In genomic region chr22:19151329-19152191, GRCh38 we compare ENCODE assay signal across 21 cellular contexts. TPM values are rescaled to one million over a fixed set of nuclear protein-coding genes. Genes with fewer than 3 reads are reported as not detected.
DNase-seq lines count a peak whose midpoint lies in the region; ATAC-seq and TF ChIP-seq lines count a peak whose summit lies in the region.
"Had no signal": no experiment of that assay in that cellular context is flagged by ENCODE, and none has a peak within 500 bp of the region (broad histone marks: within the 10 kb centered on the region; RNA-seq: fewer than 3 reads in every experiment).

No MANE protein-coding gene starts in this region.

- no peak overlapping the region for H2BK15ac ChIP-seq in mesenchymal stem cell (ENCODE audit: low read depth, poor library complexity, severe bottlenecking)

- H3K9me3 ChIP-seq in HUES64 (ENCODE audit: insufficient read depth, low read depth, low read length) (peaks cover 4% of the 10 kb centered on the region; the same call in 1 of the 2 replicates), mesenchymal stem cell (ENCODE audit: control insufficient read depth, low read length) (peaks cover 14% of the 10 kb centered on the region)
- H3K9me3 ChIP-seq: right atrium auricular region, tibial artery had no signal

- POLR2A ChIA-PET in GM10248 (lab: Yijun Ruan, JAX) = no interaction called here

- ATAC-seq in central memory CD8-positive, alpha-beta T cell (replicated peaks; ENCODE audit: extremely low read depth, poor library complexity, severe bottlenecking) = no peak
- ATAC-seq in activated CD8-positive, alpha-beta memory T cell treated with anti-CD3 and anti-CD28 coated beads, Interleukin-2, amount 10 ng/mL, durations not matched to agents 7 days and 5 days = no peak
- ATAC-seq: gastroesophageal sphincter, Panc1 had no signal

- H3K27me3 ChIP-seq in HUES64 (ENCODE audit: insufficient read depth, low read length) = peaks cover 87% of the 10 kb centered on the region
- H3K27me3 ChIP-seq in mesenchymal stem cell (ENCODE audit: control insufficient read depth in 1 of 2, insufficient read depth in 1 of 2, low read length in 2 of 2) = peaks cover 66 to 72% of the 10 kb centered on the region in 2 experiments

- no peak overlapping the region for H3K18ac ChIP-seq in mesenchymal stem cell (ENCODE audit: low read depth in 1 of 2, low read length in 2 of 2)

- H4K8ac ChIP-seq in mesenchymal stem cell (ENCODE audit: low read length) = no peak overlapping the region

- no peaks in the 10 kb centered on the region for H3K79me1 ChIP-seq in mesenchymal stem cell (replicated peaks; ENCODE audit: low read length, poor library complexity, severe bottlenecking)

- H3K9me3 Mint-ChIP-seq in T-helper 2 cell treated with Interferon-gamma antibody and Interleukin-4, amounts not matched to agents 5 μg/mL and 100 μg/mL, for 36 hours = no peaks in the 10 kb centered on the region
- no peaks in the 10 kb centered on the region for H3K9me3 Mint-ChIP-seq in central memory CD8-positive, alpha-beta T cell
- peaks cover 24% of the 10 kb centered on the region for H3K9me3 Mint-ChIP-seq in nephron progenitor cell
- no peaks in the 10 kb centered on the region for H3K9me3 Mint-ChIP-seq in activated CD8-positive, alpha-beta memory T cell treated with anti-CD3 and anti-CD28 coated beads, Interleukin-2, amount 10 ng/mL, durations not matched to agents 7 days and 5 days (ENCODE audit: low read depth)

- H3K36me3 ChIP-seq in HUES64 (ENCODE audit: insufficient read depth, low read length) (no peaks in the 10 kb centered on the region), mesenchymal stem cell (ENCODE audit: control insufficient read depth in 1 of 2, insufficient read depth in 2 of 2, low read depth in 1 of 2, low read length in 2 of 2) (no peaks in the 10 kb centered on the region)
- H3K36me3 ChIP-seq: gastroesophageal sphincter, right atrium auricular region, tibial artery had no signal

- H3K36me3 Mint-ChIP-seq in T-helper 2 cell treated with Interferon-gamma antibody and Interleukin-4, amounts not matched to agents 5 μg/mL and 100 μg/mL, for 36 hours (ENCODE audit: low read depth) = no peaks in the 10 kb centered on the region
- no peaks in the 10 kb centered on the region for H3K36me3 Mint-ChIP-seq in central memory CD8-positive, alpha-beta T cell (ENCODE audit: insufficient read depth)
- no peaks in the 10 kb centered on the region for H3K36me3 Mint-ChIP-seq in nephron progenitor cell (ENCODE audit: low read depth)
- peaks cover 3% of the 10 kb centered on the region for H3K36me3 Mint-ChIP-seq in activated CD8-positive, alpha-beta memory T cell treated with anti-CD3 and anti-CD28 coated beads, Interleukin-2, amount 10 ng/mL, durations not matched to agents 7 days and 5 days

- H3K4me3 Mint-ChIP-seq in T-helper 2 cell treated with Interferon-gamma antibody and Interleukin-4, amounts not matched to agents 5 μg/mL and 100 μg/mL, for 36 hours = peak overlapping the region; percentile 69
- H3K4me3 Mint-ChIP-seq in central memory CD8-positive, alpha-beta T cell = peak overlapping the region; percentile 68
- H3K4me3 Mint-ChIP-seq in nephron progenitor cell = peak overlapping the region; percentile 3
- no peak overlapping the region for H3K4me3 Mint-ChIP-seq in activated CD8-positive, alpha-beta memory T cell treated with anti-CD3 and anti-CD28 coated beads, Interleukin-2, amount 10 ng/mL, durations not matched to agents 7 days and 5 days

- no peak overlapping the region for H3K4me2 ChIP-seq in mesenchymal stem cell (ENCODE audit: low read length, poor library complexity, severe bottlenecking)

- H2BK120ac ChIP-seq in mesenchymal stem cell (ENCODE audit: low read depth, low read length) = no peak overlapping the region

- peaks cover 5% of the 10 kb centered on the region; the same call in 1 of the 2 replicates for H3K4me1 ChIP-seq in HUES64 (ENCODE audit: insufficient read depth, low read length)
- H3K4me1 ChIP-seq in mesenchymal stem cell (ENCODE audit: control insufficient read depth, insufficient read depth, low read depth, low read length) = peaks cover 7% of the 10 kb centered on the region

- no peak overlapping the region for H3K23ac ChIP-seq in mesenchymal stem cell (ENCODE audit: low read length in 2 of 2)

- H3K27ac ChIP-seq in HUES64 (ENCODE audit: low read depth, low read length) = no peak overlapping the region
- no peak overlapping the region for H3K27ac ChIP-seq in mesenchymal stem cell (ENCODE audit: low read length, poor library complexity, severe bottlenecking)
- H3K27ac ChIP-seq: coronary artery, gastroesophageal sphincter, right atrium auricular region, SK-N-MC, tibial artery had no signal

- no peak overlapping the region for H3K4ac ChIP-seq in mesenchymal stem cell (ENCODE audit: low read depth in 1 of 2, low read length in 2 of 2)

- no peak overlapping the region for H2AFZ ChIP-seq in mesenchymal stem cell (ENCODE audit: low read depth, low read length)

- CTCF ChIA-PET in activated CD8-positive, alpha-beta memory T cell treated with anti-CD3 and anti-CD28 coated beads, Interleukin-2, amount 10 ng/mL, durations not matched to agents 7 days and 5 days (lab: Charles Lee) = no interaction called here
- CTCF ChIA-PET in GM10248 (lab: Yijun Ruan, JAX) = no interaction called here

- no peak for TF ChIP-seq CTCF in nephron progenitor cell (IDR thresholded peaks at IDR 0.05)
- TF ChIP-seq CTCF in GM10248 (IDR thresholded peaks at IDR 0.05; ENCODE audit: control extremely low read depth, extremely low read depth, low read depth, missing control alignments) = no peak

- no peak overlapping the region for H3K14ac ChIP-seq in mesenchymal stem cell (ENCODE audit: low read length in 2 of 2)

- WGBS in HUES64 = 57% methylated on average over 10 of the region's 10 CpGs
- WGBS in mesenchymal stem cell = 72% methylated on average over 10 of the region's 10 CpGs

- no peak overlapping the region for H4K91ac ChIP-seq in mesenchymal stem cell (ENCODE audit: low read length)

- H3K27ac Mint-ChIP-seq in T-helper 2 cell treated with Interferon-gamma antibody and Interleukin-4, amounts not matched to agents 5 μg/mL and 100 μg/mL, for 36 hours = no peak overlapping the region
- H3K27ac Mint-ChIP-seq in central memory CD8-positive, alpha-beta T cell (ENCODE audit: low read depth) = no peak overlapping the region
- H3K27ac Mint-ChIP-seq in nephron progenitor cell = no peak overlapping the region
- no peak overlapping the region for H3K27ac Mint-ChIP-seq in activated CD8-positive, alpha-beta memory T cell treated with anti-CD3 and anti-CD28 coated beads, Interleukin-2, amount 10 ng/mL, durations not matched to agents 7 days and 5 days

- H3K4me3 ChIP-seq in HUES64 (ENCODE audit: low read length) (peak overlapping the region; percentile 27; the same call in 1 of the 2 replicates), mesenchymal stem cell (ENCODE audit: insufficient read depth in 1 of 2, low read depth in 1 of 2, low read length in 2 of 2) (no peak overlapping the region)
- H3K4me3 ChIP-seq: coronary artery, gastroesophageal sphincter, right atrium auricular region, SK-N-MC, tibial artery had no signal

- no peak overlapping the region for H2BK12ac ChIP-seq in mesenchymal stem cell (ENCODE audit: low read length in 2 of 2)

- no peak overlapping the region for H2AK5ac ChIP-seq in mesenchymal stem cell (ENCODE audit: low read length, severe bottlenecking)

- H3K27me3 Mint-ChIP-seq in T-helper 2 cell treated with Interferon-gamma antibody and Interleukin-4, amounts not matched to agents 5 μg/mL and 100 μg/mL, for 36 hours (ENCODE audit: low read depth) = peaks cover 61% of the 10 kb centered on the region
- peaks cover 52% of the 10 kb centered on the region for H3K27me3 Mint-ChIP-seq in central memory CD8-positive, alpha-beta T cell
- H3K27me3 Mint-ChIP-seq in nephron progenitor cell (ENCODE audit: low read depth, poor library complexity) = peaks cover 91% of the 10 kb centered on the region
- H3K27me3 Mint-ChIP-seq in activated CD8-positive, alpha-beta memory T cell treated with anti-CD3 and anti-CD28 coated beads, Interleukin-2, amount 10 ng/mL, durations not matched to agents 7 days and 5 days = peaks cover 61% of the 10 kb centered on the region

- no peak overlapping the region for H3K9ac ChIP-seq in HUES64 (ENCODE audit: low read depth, low read length)
- H3K9ac ChIP-seq in mesenchymal stem cell (ENCODE audit: low read length) = no peak overlapping the region

- peaks cover 3% of the 10 kb centered on the region for H3K4me1 Mint-ChIP-seq in T-helper 2 cell treated with Interferon-gamma antibody and Interleukin-4, amounts not matched to agents 5 μg/mL and 100 μg/mL, for 36 hours (ENCODE audit: low read depth)
- H3K4me1 Mint-ChIP-seq in central memory CD8-positive, alpha-beta T cell = peaks cover 6% of the 10 kb centered on the region
- peaks cover 4% of the 10 kb centered on the region for H3K4me1 Mint-ChIP-seq in nephron progenitor cell
- H3K4me1 Mint-ChIP-seq in activated CD8-positive, alpha-beta memory T cell treated with anti-CD3 and anti-CD28 coated beads, Interleukin-2, amount 10 ng/mL, durations not matched to agents 7 days and 5 days = peaks cover 4% of the 10 kb centered on the region

- no peak overlapping the region for H2BK5ac ChIP-seq in mesenchymal stem cell (ENCODE audit: low read depth, low read length, poor library complexity, severe bottlenecking)

- DNase-seq in T-helper 2 cell treated with Interferon-gamma antibody and Interleukin-4, amounts not matched to agents 5 μg/mL and 100 μg/mL, for 36 hours (ENCODE audit: low spot score) = no peak
- DNase-seq in T-helper 2 cell (no peak), nephron progenitor cell (no peak), mesenchymal stem cell (no peak), GM10248 (ENCODE audit: extremely low spot score) (no peak)
- no peak for DNase-seq in central memory CD8-positive, alpha-beta T cell (ENCODE audit: low spot score in 2 of 2)
- no peak for DNase-seq in activated CD8-positive, alpha-beta memory T cell treated with anti-CD3 and anti-CD28 coated beads, Interleukin-2, amount 10 ng/mL, durations not matched to agents 7 days and 5 days
- DNase-seq: 8988T; activated CD4-positive, alpha-beta T cell treated with anti-CD3 and anti-CD28 coated beads, Interleukin-2, amount 50 U/mL, for 48 hours; GF-D8; NCI-H1694; nucleus accumbens; tibial artery had no signal

RNA-seq across cellular contexts. Expression of gene GSC2, which starts 1.5 kb away (rescaled TPM):
- polyA plus RNA-seq in HUES64 (2013, experiment 1 of 2) = not detected
- polyA plus RNA-seq in HUES64 (2013, experiment 2 of 2) = not detected
- total RNA-seq in activated CD8-positive, alpha-beta memory T cell treated with anti-CD3 and anti-CD28 coated beads, Interleukin-2, amount 10 ng/mL, durations not matched to agents 7 days and 5 days = not detected
- not detected for polyA plus RNA-seq in mesenchymal stem cell (2013, experiment 1 of 2)
- polyA plus RNA-seq in mesenchymal stem cell (2013, experiment 2 of 2) = not detected
- total RNA-seq: epithelial cell of proximal tubule, gastroesophageal sphincter, right atrium auricular region had no signal
- polyA plus RNA-seq: BJ had no signal

RNA-seq across cellular contexts. Expression of gene ESS2, which starts 7.1 kb away (rescaled TPM):
- polyA plus RNA-seq in HUES64 (2013, experiment 1 of 2) = 13.9 TPM
- 14.4 TPM for polyA plus RNA-seq in HUES64 (2013, experiment 2 of 2)
- 10 to 100 TPM; 19.8 to 21.4 TPM for total RNA-seq in activated CD8-positive, alpha-beta memory T cell treated with anti-CD3 and anti-CD28 coated beads, Interleukin-2, amount 10 ng/mL, durations not matched to agents 7 days and 5 days
- polyA plus RNA-seq in mesenchymal stem cell (2013, experiment 1 of 2) = 11.9 TPM
- polyA plus RNA-seq in mesenchymal stem cell (2013, experiment 2 of 2) = 11.8 TPM

RNA-seq across cellular contexts. Expression of gene TSSK2, which starts 20.5 kb away (rescaled TPM):
- not detected for polyA plus RNA-seq in HUES64 (2013, experiment 1 of 2)
- polyA plus RNA-seq in HUES64 (2013, experiment 2 of 2) = not detected
- total RNA-seq in activated CD8-positive, alpha-beta memory T cell treated with anti-CD3 and anti-CD28 coated beads, Interleukin-2, amount 10 ng/mL, durations not matched to agents 7 days and 5 days = not detected
- polyA plus RNA-seq in mesenchymal stem cell (2013, experiment 1 of 2) = not detected
- polyA plus RNA-seq in mesenchymal stem cell (2013, experiment 2 of 2) = not detected
- total RNA-seq: epithelial cell of proximal tubule, right atrium auricular region had no signal
- polyA plus RNA-seq: BJ had no signal

RNA-seq across cellular contexts. Expression of gene SLC25A1, which starts 27.0 kb away (rescaled TPM):
- 115 TPM for polyA plus RNA-seq in HUES64 (2013, experiment 1 of 2)
- 128 TPM for polyA plus RNA-seq in HUES64 (2013, experiment 2 of 2)
- 10 to 100 TPM; 60.6 to 68.1 TPM for total RNA-seq in activated CD8-positive, alpha-beta memory T cell treated with anti-CD3 and anti-CD28 coated beads, Interleukin-2, amount 10 ng/mL, durations not matched to agents 7 days and 5 days
- polyA plus RNA-seq in mesenchymal stem cell (2013, experiment 1 of 2) = 119 TPM
- 117 TPM for polyA plus RNA-seq in mesenchymal stem cell (2013, experiment 2 of 2)

RNA-seq across cellular contexts. Expression of gene DGCR2, which starts 29.3 kb away (rescaled TPM):
- 41.7 TPM for polyA plus RNA-seq in HUES64 (2013, experiment 1 of 2)
- polyA plus RNA-seq in HUES64 (2013, experiment 2 of 2) = 35.9 TPM
- 10 to 100 TPM; 27.8 TPM for total RNA-seq in activated CD8-positive, alpha-beta memory T cell treated with anti-CD3 and anti-CD28 coated beads, Interleukin-2, amount 10 ng/mL, durations not matched to agents 7 days and 5 days
- 30.8 TPM for polyA plus RNA-seq in mesenchymal stem cell (2013, experiment 1 of 2)
- 29.3 TPM for polyA plus RNA-seq in mesenchymal stem cell (2013, experiment 2 of 2)
